8 cellular contexts compared by ENCODE assay signal in genomic region chr6:11094411-11094851, GRCh38. TPM values are rescaled to one million over a fixed set of nuclear protein-coding genes. Genes with fewer than 3 reads are reported as not detected.
DNase-seq lines count a peak whose midpoint lies in the region; ATAC-seq and TF ChIP-seq lines count a peak whose summit lies in the region.

No MANE protein-coding gene starts in this region.

- H2AFZ ChIP-seq in ACC112 (ENCODE audit: low read length, unreplicated experiment), result peak overlapping the region; percentile 91

- TF ChIP-seq CTCF in GM12864 (IDR thresholded peaks at IDR 0.05; ENCODE audit: low read depth, low read length, missing control alignments) (no peak), epithelial cell of proximal tubule (conservative IDR thresholded peaks at IDR 0.05; ENCODE audit: low read depth, low read length) (no peak)

- H3K9me3 Mint-ChIP-seq in naive B cell, result no peaks in the 10 kb centered on the region

- no peaks in the 10 kb centered on the region for H3K36me3 Mint-ChIP-seq in naive B cell

- H3K4me1 ChIP-seq in ACC112 (ENCODE audit: control insufficient read depth, insufficient read depth, low read length, unreplicated experiment) (peaks cover 16% of the 10 kb centered on the region), subcutaneous abdominal adipose tissue (ENCODE audit: control insufficient read depth in 5 of 5, insufficient read depth in 5 of 5, low read length in 5 of 5) (peaks cover 4 to 24% (median 19%) of the 10 kb centered on the region in 5 donors)

- peaks cover 16 to 26% (median 25%) of the 10 kb centered on the region in 3 donors for H3K4me1 Mint-ChIP-seq in naive B cell

- H3K27ac ChIP-seq in ACC112 (ENCODE audit: low read depth, low read length), result peak overlapping the region; percentile 90
- H3K27ac ChIP-seq in subcutaneous abdominal adipose tissue (ENCODE audit: low read depth, low read length), result peak overlapping the region; percentile 87

- H3K4me3 ChIP-seq in ACC112 (ENCODE audit: low read depth, low read length) (peak overlapping the region; percentile 86), GM12864 (ENCODE audit: low read depth, low read length) (peak overlapping the region; percentile 95), epithelial cell of proximal tubule (ENCODE audit: low read depth, low read length) (peak overlapping the region; percentile 80), subcutaneous abdominal adipose tissue (ENCODE audit: low read depth in 1 of 5, low read length in 5 of 5) (peak overlapping the region; percentile 87 to 100 (median 96))

- H3K9ac ChIP-seq in subcutaneous abdominal adipose tissue (ENCODE audit: low read length in 5 of 5), result peak overlapping the region; percentile 56 to 81 (median 78)

- no peaks in the 10 kb centered on the region for H3K9me3 ChIP-seq in subcutaneous abdominal adipose tissue (ENCODE audit: control insufficient read depth in 5 of 5, low read length in 5 of 5)

- H3K27me3 ChIP-seq in ACC112 (ENCODE audit: insufficient read depth, low read length), result no peaks in the 10 kb centered on the region
- no peaks in the 10 kb centered on the region for H3K27me3 ChIP-seq in subcutaneous abdominal adipose tissue (ENCODE audit: control insufficient read depth in 5 of 5, insufficient read depth in 4 of 5, low read length in 5 of 5)

- DNase-seq in GM12864 (ENCODE audit: low read depth) (peak; percentile 45), NCI-H146 (lab: John Stamatoyannopoulos, UW) (peak; percentile 71), epithelial cell of proximal tubule (ENCODE audit: low read depth) (no peak), naive B cell (no peak)
- DNase-seq in activated CD4-positive, alpha-beta T cell treated with anti-CD3 and anti-CD28 coated beads, Interleukin-2, amount 50 U/mL, for 48 hours, result peak; percentile 49 to 65

- peak overlapping the region; percentile 77 to 97 (median 96) for H3K27ac Mint-ChIP-seq in naive B cell

- H3K36me3 ChIP-seq in ACC112 (ENCODE audit: insufficient read depth, low read length) (no peaks in the 10 kb centered on the region; the same call in 1 of the 2 replicates), subcutaneous abdominal adipose tissue (ENCODE audit: control insufficient read depth in 5 of 5, insufficient read depth in 5 of 5, low read length in 5 of 5) (no peaks in the 10 kb centered on the region)

- peak overlapping the region; percentile 90 to 99 (median 96) for H3K4me3 Mint-ChIP-seq in naive B cell

- H3K79me2 ChIP-seq in ACC112 (ENCODE audit: control insufficient read depth, insufficient read depth, low read length, unreplicated experiment), result peaks cover 52% of the 10 kb centered on the region

- no peaks in the 10 kb centered on the region for H3K27me3 Mint-ChIP-seq in naive B cell

- ATAC-seq in HG02678 (IDR thresholded peaks at IDR 0.05; ENCODE audit: unreplicated experiment) (peak; percentile 34), naive B cell (ENCODE audit: low read depth in 2 of 2) (peak; percentile 7 to 14)

RNA-seq across cellular contexts. Expression of gene SMIM13, which starts 0.8 kb away (rescaled TPM):
- total RNA-seq in epithelial cell of proximal tubule, result 8.6 and 15.3 TPM in 2 replicates
- 1 to 10 TPM; 1.1 to 4.2 (median 2.1) TPM for polyA plus RNA-seq in naive B cell (ENCODE audit: low read depth in 6 of 6)

RNA-seq across cellular contexts. Expression of gene ERVFRD-1, which starts 17.1 kb away (rescaled TPM):
- not detected in 2 replicates for total RNA-seq in epithelial cell of proximal tubule
- under 1 TPM in 1 of 6 donors, not detected in 5; 0.15 TPM for polyA plus RNA-seq in naive B cell (ENCODE audit: low read depth in 6 of 6)

RNA-seq across cellular contexts. Expression of gene ELOVL2, which starts 50.3 kb away (rescaled TPM):
- 1.3 and 1.4 TPM in 2 replicates for total RNA-seq in epithelial cell of proximal tubule
- polyA plus RNA-seq in naive B cell (ENCODE audit: low read depth in 6 of 6), result not detected

Comparison
In these comparisons a context has a peak if more than half of its experiments do, and no peak if none do; other contexts are left out.
1. DNase-seq: peak in GM12864 (single experiment), NCI-H146 (single experiment) and activated CD4-positive, alpha-beta T cell treated with anti-CD3 and anti-CD28 coated beads, Interleukin-2, amount 50 U/mL, for 48 hours (2 of 2); none in epithelial cell of proximal tubule (single experiment) and naive B cell (single experiment).
2. Peak in every context shown above with its lines, with median percentiles within 50 percentile points of each other: H3K4me3 ChIP-seq.